8 cellular contexts compared by ENCODE assay signal in genomic region chr12:110698171-110698902, GRCh38. TPM values are rescaled to one million over a fixed set of nuclear protein-coding genes. Genes with fewer than 3 reads are reported as not detected.
A peak's percentile ranks its signal among the peaks of the same experiment; 100 is the strongest.
DNase-seq lines count a peak whose midpoint lies in the region; ATAC-seq and TF ChIP-seq lines count a peak whose summit lies in the region.

No MANE protein-coding gene starts in this region.

- H3K79me1 ChIP-seq in mesenchymal stem cell (replicated peaks; ENCODE audit: low read length, poor library complexity, severe bottlenecking), result no peaks in the 10 kb centered on the region

- H3K23ac ChIP-seq in mesenchymal stem cell (ENCODE audit: low read length in 2 of 2), result no peak overlapping the region

- peak overlapping the region in 14 of 59 donors; percentile 1 to 64 (median 34) for H3K27ac ChIP-seq in dorsolateral prefrontal cortex
- no peak overlapping the region for H3K27ac ChIP-seq in mesenchymal stem cell (ENCODE audit: low read length, poor library complexity, severe bottlenecking)

- TF ChIP-seq CTCF in GM13977 (IDR thresholded peaks at IDR 0.05; ENCODE audit: extremely low read depth, insufficient read depth, missing control alignments) (peak; percentile 88), dorsolateral prefrontal cortex (IDR thresholded peaks at IDR 0.05 in 54 of 56, conservative IDR thresholded peaks at IDR 0.05 in 2 of 56; ENCODE audit: low read depth in 1 of 56, partially characterized antibody in 56 of 56) (peak in 55 of 56 donors; percentile 19 to 69 (median 49))

- peak overlapping the region; percentile 67 for H2AFZ ChIP-seq in mesenchymal stem cell (ENCODE audit: low read depth, low read length)

- intact Hi-C loops in dorsolateral prefrontal cortex (cut with DNase I), result no loop called here

- no peak overlapping the region for H2BK120ac ChIP-seq in mesenchymal stem cell (ENCODE audit: low read depth, low read length)

- H4K91ac ChIP-seq in mesenchymal stem cell (ENCODE audit: low read length), result peak overlapping the region; percentile 24

- peak; percentile 65 for ATAC-seq in HG03025 (IDR thresholded peaks at IDR 0.05; ENCODE audit: low FRiP score, unreplicated experiment)

- DNase-seq in 8988T, result peak; percentile 49
- peak; percentile 82 for DNase-seq in GM13977 (ENCODE audit: low spot score)
- DNase-seq in NCI-H460 (ENCODE audit: extremely low read depth, low read depth), result peak; percentile 89
- peak; percentile 40 to 73 for DNase-seq in activated CD4-positive, alpha-beta T cell treated with anti-CD3 and anti-CD28 coated beads, Interleukin-2, amount 50 U/mL, for 24 hours (ENCODE audit: low read depth in 1 of 2, low spot score in 1 of 2)
- peak in 2 of 10 donors; percentile 20 to 48 for DNase-seq in dorsolateral prefrontal cortex
- DNase-seq in mesenchymal stem cell, result peak; percentile 79
- peak; percentile 37 for DNase-seq in stimulated activated CD8-positive, alpha-beta memory T cell treated with anti-CD3 and anti-CD28 coated beads, Interleukin-15, amount 100 ng/mL, for 1 hour (ENCODE audit: low read depth)

- H3K4me1 ChIP-seq in mesenchymal stem cell (ENCODE audit: control insufficient read depth, insufficient read depth, low read depth, low read length), result peaks cover 5% of the 10 kb centered on the region

- no peaks in the 10 kb centered on the region for H3K36me3 ChIP-seq in mesenchymal stem cell (ENCODE audit: control insufficient read depth in 1 of 2, insufficient read depth in 2 of 2, low read depth in 1 of 2, low read length in 2 of 2)

- no peak overlapping the region for H2BK15ac ChIP-seq in mesenchymal stem cell (ENCODE audit: low read depth, poor library complexity, severe bottlenecking)

- in situ Hi-C loops in GM13977 (cut with MboI; ENCODE audit: low pct_unique_long_range_greater_than_20kb, low sequenced_read_pairs, unreplicated experiment), result no loop called here

- H2BK12ac ChIP-seq in mesenchymal stem cell (ENCODE audit: low read length in 2 of 2), result no peak overlapping the region

- H3K4me2 ChIP-seq in mesenchymal stem cell (ENCODE audit: low read length, poor library complexity, severe bottlenecking), result peak overlapping the region; percentile 31

- H3K27me3 ChIP-seq in dorsolateral prefrontal cortex (no peaks in the 10 kb centered on the region), mesenchymal stem cell (ENCODE audit: control insufficient read depth in 1 of 2, insufficient read depth in 1 of 2, low read length in 2 of 2) (no peaks in the 10 kb centered on the region)

- peak overlapping the region in 10 of 59 donors; percentile 10 to 40 (median 20) for H3K4me3 ChIP-seq in dorsolateral prefrontal cortex
- H3K4me3 ChIP-seq in mesenchymal stem cell (ENCODE audit: insufficient read depth in 1 of 2, low read depth in 1 of 2, low read length in 2 of 2), result peak overlapping the region; percentile 7 to 58

- no peaks in the 10 kb centered on the region for H3K9me3 ChIP-seq in mesenchymal stem cell (ENCODE audit: control insufficient read depth, low read length)

- no peak overlapping the region for H3K4ac ChIP-seq in mesenchymal stem cell (ENCODE audit: low read depth in 1 of 2, low read length in 2 of 2)

- H3K14ac ChIP-seq in mesenchymal stem cell (ENCODE audit: low read length in 2 of 2), result no peak overlapping the region

- H3K9ac ChIP-seq in mesenchymal stem cell (ENCODE audit: low read length), result peak overlapping the region; percentile 44

- WGBS in mesenchymal stem cell, result 47% methylated on average over 20 of the region's 20 CpGs

- peak overlapping the region; percentile 29 to 37 for H3K18ac ChIP-seq in mesenchymal stem cell (ENCODE audit: low read depth in 1 of 2, low read length in 2 of 2)

- no peak overlapping the region for H2BK5ac ChIP-seq in mesenchymal stem cell (ENCODE audit: low read depth, low read length, poor library complexity, severe bottlenecking)

- H2AK5ac ChIP-seq in mesenchymal stem cell (ENCODE audit: low read length, severe bottlenecking), result no peak overlapping the region

- peak overlapping the region; percentile 94 for H4K8ac ChIP-seq in mesenchymal stem cell (ENCODE audit: low read length)

RNA-seq across cellular contexts. Expression of gene HVCN1, which starts 9.4 kb away (rescaled TPM):
- 52.0 and 61.7 TPM in 2 replicates for total RNA-seq in NCI-H460 (2014; rRNA removed; shearing (Covaris generic))
- 79.2 and 81.7 TPM in 2 replicates for polyA plus RNA-seq in NCI-H460 (2014; cell fraction: nucleus; rRNA removed)
- total RNA-seq in dorsolateral prefrontal cortex, result 10 to 100 TPM in 66 of 120 experiments, 1 to 10 TPM in 54; 3.9 to 31.3 (median 10.4) TPM
- 5.3 TPM for polyA plus RNA-seq in mesenchymal stem cell (2013, experiment 1 of 2)
- 5.5 TPM for polyA plus RNA-seq in mesenchymal stem cell (2013, experiment 2 of 2)

RNA-seq across cellular contexts. Expression of gene PPP1CC, which starts 44.4 kb away (rescaled TPM):
- total RNA-seq in NCI-H460 (2014; rRNA removed; shearing (Covaris generic)), result 230 and 249 TPM in 2 replicates
- 181 and 219 TPM in 2 replicates for polyA plus RNA-seq in NCI-H460 (2014; cell fraction: nucleus; rRNA removed)
- 100 to 1,000 TPM in 17 of 120 experiments, 10 to 100 TPM in 103; 59.0 to 118 (median 84.9) TPM for total RNA-seq in dorsolateral prefrontal cortex
- 121 TPM for polyA plus RNA-seq in mesenchymal stem cell (2013, experiment 1 of 2)
- polyA plus RNA-seq in mesenchymal stem cell (2013, experiment 2 of 2), result 123 TPM
